13 cellular contexts compared by ENCODE assay signal in the genomic region with DNA sequence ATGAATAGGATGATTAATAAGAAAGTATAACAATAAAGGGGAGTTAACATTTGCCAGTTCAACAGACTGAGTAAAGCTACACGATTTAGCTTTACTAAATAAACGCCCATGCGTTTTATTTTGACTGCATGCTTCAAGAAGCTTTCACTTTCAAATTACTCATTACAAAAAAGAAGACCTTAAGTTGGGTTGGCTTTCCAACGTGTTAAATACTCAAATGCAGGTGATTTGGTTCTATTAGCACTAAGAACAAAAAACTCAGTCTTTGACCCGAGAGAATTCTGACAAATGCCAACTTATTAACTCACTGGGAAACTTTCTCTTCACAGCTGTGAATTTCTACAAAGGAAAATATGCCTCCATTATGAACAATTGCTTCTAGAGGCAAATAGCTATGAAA. TPM values are rescaled to one million over a fixed set of nuclear protein-coding genes. Genes with fewer than 3 reads are reported as not detected.
DNase-seq lines count a peak whose midpoint lies in the region; ATAC-seq, FAIRE-seq and TF ChIP-seq lines count a peak whose summit lies in the region.
"Had no signal": no experiment of that assay in that cellular context is flagged by ENCODE, and none has a peak within 500 bp of the region (broad histone marks: within the 10 kb centered on the region; RNA-seq: fewer than 3 reads in every experiment).

No MANE protein-coding gene starts in this region.

- 16 to 34% (median 31%) methylated on average over 5 of the region's 5 CpGs for WGBS in ovary, 3 donors

- no peaks in the 10 kb centered on the region for H3K4me1 ChIP-seq in ovary (ENCODE audit: insufficient read depth)
- H3K4me1 ChIP-seq in uterus, result no peaks in the 10 kb centered on the region

- H3K4me3 ChIP-seq in ovary (no peak overlapping the region), uterus (no peak overlapping the region)

- no peak for TF ChIP-seq POLR2A in ovary (IDR thresholded peaks at IDR 0.05)
- no peak for TF ChIP-seq POLR2A in uterus (IDR thresholded peaks at IDR 0.05)

- intact Hi-C loops in ovary (cut with DNase I) (no loop called here), uterus (cut with DNase I; ENCODE audit: low total_unique reads) (no loop called here)

- TF ChIP-seq EP300 in ovary (IDR thresholded peaks at IDR 0.05), result no peak

- H3K9me3 Mint-ChIP-seq in memory B cell, result no peaks in the 10 kb centered on the region
- H3K9me3 Mint-ChIP-seq: neural crest cell had no signal

- ATAC-seq in GM21515 (IDR thresholded peaks at IDR 0.05; ENCODE audit: unreplicated experiment), result peak; percentile 86
- ATAC-seq in HG03439 (IDR thresholded peaks at IDR 0.05; ENCODE audit: unreplicated experiment), result peak; percentile 76
- peak; percentile 73 for ATAC-seq in memory B cell (ENCODE audit: low read depth)

- TF ChIP-seq CTCF in ovary (IDR thresholded peaks at IDR 0.05) (no peak), uterus (IDR thresholded peaks at IDR 0.05) (no peak)

- DNase-seq in GM18507 (ENCODE audit: extremely low spot score, insufficient read length, low read depth) (no peak), memory B cell (ENCODE audit: low spot score in 2 of 2) (no peak), ovary (no peak), uterus (no peak), iPS-NIHi7 (ENCODE audit: extremely low spot score) (no peak), inferior parietal cortex (ENCODE audit: extremely low spot score) (no peak)
- DNase-seq: activated CD4-positive, alpha-beta T cell treated with anti-CD3 and anti-CD28 coated beads, Interleukin-2, amount 50 U/mL, for 1 hour; NCI-H2081 had no signal

- peaks cover 16% of the 10 kb centered on the region for H3K4me1 Mint-ChIP-seq in memory B cell

- H3K36me3 ChIP-seq in ovary (no peaks in the 10 kb centered on the region), uterus (no peaks in the 10 kb centered on the region)

- peak; percentile 78 for FAIRE-seq in GM18507 (lab: Jason Lieb, UNC)
- FAIRE-seq: endothelial cell of umbilical vein, G401.6 had no signal

- no peaks in the 10 kb centered on the region for H3K27me3 ChIP-seq in ovary
- H3K27me3 ChIP-seq in uterus, result no peaks in the 10 kb centered on the region

- H3K9me3 ChIP-seq in ovary, result no peaks in the 10 kb centered on the region
- no peaks in the 10 kb centered on the region for H3K9me3 ChIP-seq in uterus

- no peaks in the 10 kb centered on the region for H3K27me3 Mint-ChIP-seq in memory B cell

- peak overlapping the region; percentile 87 for H3K27ac Mint-ChIP-seq in memory B cell

- peak overlapping the region; percentile 51 for H3K4me3 Mint-ChIP-seq in memory B cell
- H3K4me3 Mint-ChIP-seq: neural crest cell had no signal

- H3K36me3 Mint-ChIP-seq in memory B cell, result peaks cover 18% of the 10 kb centered on the region

- H3K27ac ChIP-seq in ovary, result no peak overlapping the region
- H3K27ac ChIP-seq in uterus, result no peak overlapping the region

RNA-seq across cellular contexts. Expression of a gene that starts 24.8 kb away (rescaled TPM):
- total RNA-seq in ovary, result 10 to 100 TPM; 42.2 to 54.8 (median 45.8) TPM
- 10 to 100 TPM; 43.4 to 55.8 TPM for polyA plus RNA-seq in ovary
- total RNA-seq in uterus, result 100 to 1,000 TPM in 1 of 4 donors, 10 to 100 TPM in 3; 25.9 to 102 (median 57.9) TPM

RNA-seq across cellular contexts. Expression of a gene that starts 51.9 kb away (rescaled TPM):
- total RNA-seq in ovary (10 to 100 TPM; 19.3 to 40.3 (median 21.8) TPM), uterus (100 to 1,000 TPM in 1 of 4 donors, 10 to 100 TPM in 2, 1 to 10 TPM in 1; 7.4 to 109 (median 18.5) TPM)
- 10 to 100 TPM; 23.9 to 34.9 TPM for polyA plus RNA-seq in ovary
